Comparison of ENCODE assay signal across 1 cellular context in genomic region chr12:124592050-124592449, GRCh38.
TF ChIP-seq lines count a peak whose summit lies in the region.

No MANE protein-coding gene starts in this region.

TF ChIP-seq in HCT116, 20 proteins besides CTCF, POLR2A, EP300 and RAD21 (continued from another document):
- no peak for TF ChIP-seq ZBTB33 (IDR thresholded peaks at IDR 0.05; ENCODE audit: extremely low read depth, insufficient replicate concordance, low read length)
- peak; percentile 67; the same call in 1 of the 2 replicates for TF ChIP-seq POLR2AphosphoS5 (IDR thresholded peaks at IDR 0.05; ENCODE audit: low read depth, low read length)
- no peak for TF ChIP-seq EGR1 (IDR thresholded peaks at IDR 0.05; ENCODE audit: low read depth)
- TF ChIP-seq MAX (IDR thresholded peaks at IDR 0.05) = no peak
- peak; percentile 7; the same call in 1 of the 2 replicates for TF ChIP-seq CBX3 (IDR thresholded peaks at IDR 0.05; ENCODE audit: low read depth)
